Comparison of ENCODE assay signal across 8 cellular contexts in genomic region chr20:57710841-57711240, GRCh38. TPM values are rescaled to one million over a fixed set of nuclear protein-coding genes. Genes with fewer than 3 reads are reported as not detected.
DNase-seq lines count a peak whose midpoint lies in the region; ATAC-seq and TF ChIP-seq lines count a peak whose summit lies in the region.

No MANE protein-coding gene starts in this region.

- no peak for ATAC-seq in HG02623 (IDR thresholded peaks at IDR 0.05; ENCODE audit: unreplicated experiment)

- H3K9me3 Mint-ChIP-seq in nephron progenitor cell: no peaks in the 10 kb centered on the region

- peaks cover 37% of the 10 kb centered on the region for H3K27me3 Mint-ChIP-seq in nephron progenitor cell (ENCODE audit: low read depth, poor library complexity)

- peaks cover 63% of the 10 kb centered on the region for H3K4me1 Mint-ChIP-seq in nephron progenitor cell

- DNase-seq in AG04449 (ENCODE audit: low read depth, low spot score): no peak
- DNase-seq in choroid plexus epithelial cell (ENCODE audit: low read depth): peak; percentile 7
- DNase-seq in nephron progenitor cell: no peak
- no peak for DNase-seq in NK-92 treated with Interleukin-12 subunit alpha and Interleukin-12 subunit beta, amount 100 ng/mL, for 24 hours (lab: John Stamatoyannopoulos, UW)
- no peak for DNase-seq in ureter (ENCODE audit: low spot score)
- no peak for DNase-seq in GF-D8 (lab: John Stamatoyannopoulos, UW)

- peak overlapping the region; percentile 75 for H3K4me3 ChIP-seq in AG04449 (ENCODE audit: low read depth, low read length)
- peak overlapping the region; percentile 81 for H3K4me3 ChIP-seq in choroid plexus epithelial cell (ENCODE audit: low read depth, low read length)

- no peak for TF ChIP-seq EP300 in Ishikawa (IDR thresholded peaks at IDR 0.05; ENCODE audit: borderline replicate concordance)

- H3K4me3 Mint-ChIP-seq in nephron progenitor cell: peak overlapping the region; percentile 88

- H3K27ac Mint-ChIP-seq in nephron progenitor cell: no peak overlapping the region

- CTCF ChIA-PET in AG04449 (lab: Yijun Ruan, JAX): interaction anchor here (0.8 to 1.9 kb wide), 2 partner anchors 370 to 376 kb away, joined by 3 to 5 read pairs; no protein-coding TSS in a partner anchor

- no peak for TF ChIP-seq RAD21 in Ishikawa (IDR thresholded peaks at IDR 0.05; ENCODE audit: low read depth)

- POLR2A ChIA-PET in AG04449 (lab: Yijun Ruan, JAX): interaction anchor here (0.5 to 2.6 kb wide), 4 partner anchors 8 to 1351 kb away, joined by 3 to 14 read pairs (median 3); no protein-coding TSS in a partner anchor

- no peaks in the 10 kb centered on the region for H3K36me3 Mint-ChIP-seq in nephron progenitor cell (ENCODE audit: low read depth)

- TF ChIP-seq CTCF in AG04449 (IDR thresholded peaks at IDR 0.05; ENCODE audit: insufficient read depth, low read length, missing control alignments) (no peak), choroid plexus epithelial cell (conservative IDR thresholded peaks at IDR 0.05; ENCODE audit: low read depth, low read length) (no peak), nephron progenitor cell (IDR thresholded peaks at IDR 0.05) (no peak)

TF ChIP-seq in Ishikawa, 13 proteins besides CTCF, POLR2A, EP300 and RAD21:
- TF ChIP-seq FOXM1 (IDR thresholded peaks at IDR 0.05; ENCODE audit: borderline replicate concordance, low read depth): no peak
- TF ChIP-seq NFIC (IDR thresholded peaks at IDR 0.05): 0 out of 2 replicates have a peak, but pooled peaks have one; percentile 16

RNA-seq across cellular contexts. Expression of gene PMEPA1, which starts 1.0 kb away (rescaled TPM):
- total RNA-seq in ureter: 15.2 TPM
